8 cellular contexts compared by ENCODE assay signal in the genomic region with DNA sequence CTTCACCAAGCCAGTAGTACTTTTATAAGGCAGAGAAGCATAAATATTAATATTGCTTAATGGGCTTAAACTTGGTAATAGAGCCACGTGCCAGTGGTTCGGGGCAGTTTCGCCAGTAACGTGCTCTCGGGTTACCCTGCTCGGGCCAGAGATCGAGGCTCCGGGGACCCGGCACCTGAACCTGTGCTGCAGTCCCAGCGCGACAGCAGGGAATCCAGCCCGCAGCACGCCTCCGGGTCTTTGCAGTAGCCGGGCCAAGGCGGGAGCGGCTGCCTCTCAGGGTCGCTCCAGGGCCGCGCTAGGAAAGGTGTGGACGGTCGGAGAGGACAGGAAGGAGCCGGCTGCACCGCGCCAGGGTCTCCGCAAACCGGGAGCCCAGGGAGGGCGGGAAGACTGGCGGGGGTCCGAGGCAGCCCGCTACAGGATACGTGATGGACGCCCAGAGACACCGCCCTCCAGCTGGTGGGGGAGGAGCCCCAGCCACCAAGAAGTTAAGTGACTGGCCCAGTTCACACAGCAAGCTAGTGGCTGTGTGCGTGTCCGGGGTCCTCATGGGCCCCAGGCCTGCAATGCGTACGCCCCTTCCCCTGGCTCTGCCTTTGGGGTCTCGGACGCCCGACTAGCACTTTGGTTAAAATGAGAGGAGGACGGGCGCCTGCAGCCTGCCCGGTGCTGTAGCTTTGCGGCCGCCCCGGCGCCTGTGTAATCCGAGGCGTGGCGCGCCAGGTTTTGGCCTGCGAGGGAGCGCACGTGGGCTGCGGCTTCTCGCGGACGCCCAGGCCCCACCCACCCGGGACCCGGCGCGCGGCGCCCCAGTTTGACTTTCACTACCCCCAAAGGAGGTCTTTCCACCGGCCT. TPM values are rescaled to one million over a fixed set of nuclear protein-coding genes. Genes with fewer than 3 reads are reported as not detected.
A peak's percentile ranks its signal among the peaks of the same experiment; 100 is the strongest.
DNase-seq lines count a peak whose midpoint lies in the region; ATAC-seq and TF ChIP-seq lines count a peak whose summit lies in the region.

No MANE protein-coding gene starts in this region.

- CTCF ChIA-PET in AG04449 (lab: Yijun Ruan, JAX) = interaction anchor here (0.8 to 2.6 kb wide), 6 partner anchors 9 to 64 kb away, joined by 3 to 15 read pairs (median 4); no protein-coding TSS in a partner anchor
- CTCF ChIA-PET in activated B cell treated with CpG ODN at 0.5 μM for 24 hours (lab: Charles Lee) = interaction anchor here (1.0 to 1.7 kb wide), 6 partner anchors 25 to 409 kb away, joined by 3 to 4 read pairs (median 3); no protein-coding TSS in a partner anchor

- H3K36me3 Mint-ChIP-seq in activated B cell treated with CpG ODN at 0.5 μM for 24 hours (ENCODE audit: low read depth) = peaks cover 2% of the 10 kb centered on the region

- TF ChIP-seq CTCF in AG04449 (IDR thresholded peaks at IDR 0.05; ENCODE audit: insufficient read depth, low read length, missing control alignments) (no peak), activated B cell treated with CpG ODN at 0.5 μM for 24 hours (IDR thresholded peaks at IDR 0.05) (no peak)

- H3K4me3 ChIP-seq in AG04449 (ENCODE audit: low read depth, low read length) = peak overlapping the region; percentile 79

- H3K27ac Mint-ChIP-seq in activated B cell treated with CpG ODN at 0.5 μM for 24 hours = peak overlapping the region; percentile 93

- intact Hi-C loops in activated B cell treated with CpG ODN at 0.5 μM for 24 hours (cut with micrococcal nuclease) = loop anchor here (1.0 to 5.0 kb wide), 10 partner anchors 11 to 712 kb away; a partner anchor contains a TSS

- H3K27me3 Mint-ChIP-seq in activated B cell treated with CpG ODN at 0.5 μM for 24 hours = no peaks in the 10 kb centered on the region

- H3K9me3 Mint-ChIP-seq in activated B cell treated with CpG ODN at 0.5 μM for 24 hours = no peaks in the 10 kb centered on the region

- ATAC-seq in GM18870 (IDR thresholded peaks at IDR 0.05; ENCODE audit: unreplicated experiment) (peak; percentile 61), HG03103 (IDR thresholded peaks at IDR 0.05; ENCODE audit: low read depth, unreplicated experiment) (peak; percentile 38), activated B cell treated with CpG ODN at 0.5 μM for 24 hours (ENCODE audit: low read depth) (peak; percentile 63)

- H3K27ac ChIP-seq in caudate nucleus (ENCODE audit: low read depth, low read length) = peak overlapping the region; percentile 82

- peak overlapping the region; percentile 94 for H3K4me3 Mint-ChIP-seq in activated B cell treated with CpG ODN at 0.5 μM for 24 hours

- POLR2A ChIA-PET in AG04449 (lab: Yijun Ruan, JAX) (interaction anchor here (0.7 to 1.7 kb wide), 9 partner anchors 9 to 62 kb away, joined by 3 to 8 read pairs (median 4); no protein-coding TSS in a partner anchor), activated B cell treated with CpG ODN at 0.5 μM for 24 hours (lab: Charles Lee) (interaction anchor here (0.6 to 3.5 kb wide), 26 partner anchors 8 to 707 kb away, joined by 3 to 22 read pairs (median 4); a partner anchor contains a TSS)

- DNase-seq in AG04449 (ENCODE audit: low read depth, low spot score) (peak; percentile 21), NCI-H2171 treated with DMSO at 0.1 percent for 48 hours (lab: John Stamatoyannopoulos, UW) (peak; percentile 87), activated B cell treated with CpG ODN at 0.5 μM for 24 hours (peak; percentile 88), caudate nucleus (lab: John Stamatoyannopoulos, UW) (peak in 60 of 61 donors; percentile 6 to 96 (median 88)), islet precursor cell (peak; percentile 96)
- peak; percentile 77 for DNase-seq in stimulated activated CD4-positive, alpha-beta T cell treated with anti-CD3 and anti-CD28 coated beads, Interleukin-12 subunit alpha, Interleukin-12 subunit beta, amount 100 ng/mL, for 4 hours

- H3K4me1 Mint-ChIP-seq in activated B cell treated with CpG ODN at 0.5 μM for 24 hours = peaks cover 38% of the 10 kb centered on the region

RNA-seq across cellular contexts. Expression of a gene that starts 1.2 kb away (rescaled TPM):
- 25.1 and 32.3 TPM in 2 replicates for total RNA-seq in activated B cell treated with CpG ODN at 0.5 μM for 24 hours

Comparison
In these comparisons a context has a peak if more than half of its experiments do, and no peak if none do; other contexts are left out.
1. Peak in every context shown above with its lines: DNase-seq, ATAC-seq, H3K4me3 ChIP-seq and H3K27ac ChIP-seq.
2. DNase-seq: peak in every context shown above with its lines; median percentile 96 in islet precursor cell; 88 in activated B cell treated with CpG ODN at 0.5 μM for 24 hours; 88 in caudate nucleus; 87 in NCI-H2171 treated with DMSO at 0.1 percent for 48 hours; 77 in stimulated activated CD4-positive, alpha-beta T cell treated with anti-CD3 and anti-CD28 coated beads, Interleukin-12 subunit alpha, Interleukin-12 subunit beta, amount 100 ng/mL, for 4 hours; 21 in AG04449.